13 cellular contexts compared by ENCODE assay signal in the genomic region with DNA sequence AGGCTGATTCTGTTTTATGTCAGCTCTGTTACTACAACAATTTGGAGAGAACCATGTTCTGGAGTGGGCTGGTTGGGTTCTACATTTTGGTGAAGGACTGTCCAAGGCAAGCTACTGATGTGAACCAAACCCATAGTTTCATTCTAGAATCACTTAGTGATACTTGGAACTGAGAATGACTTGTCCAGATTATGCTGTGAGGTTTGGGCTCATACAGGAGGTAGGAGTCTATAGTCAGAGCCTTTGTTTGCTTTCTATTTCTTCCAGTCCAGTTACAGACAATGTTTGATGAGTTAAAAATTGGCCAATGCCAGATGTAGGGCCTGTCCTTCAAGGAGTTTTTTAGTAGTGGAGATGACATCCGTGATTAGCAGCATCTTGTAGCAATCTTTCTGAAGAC.
DNase-seq lines count a peak whose midpoint lies in the region; ATAC-seq and TF ChIP-seq lines count a peak whose summit lies in the region.
"Had no signal": no experiment of that assay in that cellular context is flagged by ENCODE, and none has a peak within 500 bp of the region (broad histone marks: within the 10 kb centered on the region; RNA-seq: fewer than 3 reads in every experiment).

No MANE protein-coding gene starts in this region.

- TF ChIP-seq CTCF in GM12865 (IDR thresholded peaks at IDR 0.05; ENCODE audit: insufficient read depth, low read depth, low read length, missing control alignments) (no peak), prostate gland (IDR thresholded peaks at IDR 0.05) (no peak)

- H3K4me3 ChIP-seq in GM12865 (ENCODE audit: low read depth, low read length): no peak overlapping the region
- no peak overlapping the region for H3K4me3 ChIP-seq in prostate gland
- H3K4me3 ChIP-seq: coronary artery had no signal

- H3K4me1 ChIP-seq in prostate gland (replicated peaks): no peaks in the 10 kb centered on the region

- ATAC-seq in GM19025 (IDR thresholded peaks at IDR 0.05; ENCODE audit: low read depth, unreplicated experiment) (peak; percentile 57), HG02571 (IDR thresholded peaks at IDR 0.05; ENCODE audit: unreplicated experiment) (peak; percentile 45), HG03378 (IDR thresholded peaks at IDR 0.05; ENCODE audit: unreplicated experiment) (peak; percentile 68)

- no peak overlapping the region for H3K27ac ChIP-seq in prostate gland
- H3K27ac ChIP-seq: coronary artery had no signal

- no peak for TF ChIP-seq POLR2A in prostate gland (IDR thresholded peaks at IDR 0.05)

- 90% methylated on average over 1 of the region's 1 CpG for WGBS in prostate gland

- no peaks in the 10 kb centered on the region for H3K9me3 Mint-ChIP-seq in activated T-helper 2 cell treated with anti-CD3 and anti-CD28 coated beads, Interferon-gamma antibody, Interleukin-2, Interleukin-4, amounts not matched to agents 10 μg/mL and 5 μg/mL and 100 μg/mL, durations not matched to agents 14 hours and 24 hours and 36 hours
- H3K9me3 Mint-ChIP-seq in immature natural killer cell: no peaks in the 10 kb centered on the region

- H3K36me3 ChIP-seq in prostate gland: no peaks in the 10 kb centered on the region

- H3K4me1 Mint-ChIP-seq in activated T-helper 2 cell treated with anti-CD3 and anti-CD28 coated beads, Interferon-gamma antibody, Interleukin-2, Interleukin-4, amounts not matched to agents 10 μg/mL and 5 μg/mL and 100 μg/mL, durations not matched to agents 14 hours and 24 hours and 36 hours (ENCODE audit: low read depth): peaks cover 15% of the 10 kb centered on the region
- peaks cover 9 to 11% of the 10 kb centered on the region in 2 donors for H3K4me1 Mint-ChIP-seq in immature natural killer cell

- H3K4me3 Mint-ChIP-seq in activated T-helper 2 cell treated with anti-CD3 and anti-CD28 coated beads, Interferon-gamma antibody, Interleukin-2, Interleukin-4, amounts not matched to agents 10 μg/mL and 5 μg/mL and 100 μg/mL, durations not matched to agents 14 hours and 24 hours and 36 hours (ENCODE audit: low read depth): no peak overlapping the region
- no peak overlapping the region for H3K4me3 Mint-ChIP-seq in immature natural killer cell

- no peaks in the 10 kb centered on the region for H3K27me3 ChIP-seq in prostate gland (replicated peaks; ENCODE audit: insufficient read depth)

- no peaks in the 10 kb centered on the region for H3K27me3 Mint-ChIP-seq in activated T-helper 2 cell treated with anti-CD3 and anti-CD28 coated beads, Interferon-gamma antibody, Interleukin-2, Interleukin-4, amounts not matched to agents 10 μg/mL and 5 μg/mL and 100 μg/mL, durations not matched to agents 14 hours and 24 hours and 36 hours (ENCODE audit: low read depth)
- no peaks in the 10 kb centered on the region for H3K27me3 Mint-ChIP-seq in immature natural killer cell (ENCODE audit: low read depth in 3 of 3)

- no peaks in the 10 kb centered on the region for H3K36me3 Mint-ChIP-seq in activated T-helper 2 cell treated with anti-CD3 and anti-CD28 coated beads, Interferon-gamma antibody, Interleukin-2, Interleukin-4, amounts not matched to agents 10 μg/mL and 5 μg/mL and 100 μg/mL, durations not matched to agents 14 hours and 24 hours and 36 hours (ENCODE audit: low read depth)
- peaks cover 4 to 12% (median 10%) of the 10 kb centered on the region in 3 donors for H3K36me3 Mint-ChIP-seq in immature natural killer cell

- intact Hi-C loops in prostate gland (cut with DNase I): no loop called here
- intact Hi-C loops in activated T-helper 2 cell treated with anti-CD3 and anti-CD28 coated beads, Interferon-gamma antibody, Interleukin-2, Interleukin-4, amounts not matched to agents 10 μg/mL and 5 μg/mL and 100 μg/mL, durations not matched to agents 14 hours and 24 hours and 36 hours (cut with micrococcal nuclease): no loop called here

- DNase-seq in GM12865 (ENCODE audit: low read depth) (peak; percentile 9), prostate gland (ENCODE audit: low spot score) (no peak), NCI-H1105 treated with DMSO at 0.1 percent for 48 hours (lab: John Stamatoyannopoulos, UW) (no peak), immature natural killer cell (no peak)
- no peak for DNase-seq in activated T-helper 2 cell treated with anti-CD3 and anti-CD28 coated beads, Interferon-gamma antibody, Interleukin-2, Interleukin-4, amounts not matched to agents 10 μg/mL and 5 μg/mL and 100 μg/mL, durations not matched to agents 14 hours and 24 hours and 36 hours (ENCODE audit: low spot score)
- DNase-seq: Karpas-422, NCI-H2227 treated with DMSO at 0.1 percent for 48 hours, posterior cingulate gyrus, T-helper 9 cell had no signal

- H3K27ac Mint-ChIP-seq in activated T-helper 2 cell treated with anti-CD3 and anti-CD28 coated beads, Interferon-gamma antibody, Interleukin-2, Interleukin-4, amounts not matched to agents 10 μg/mL and 5 μg/mL and 100 μg/mL, durations not matched to agents 14 hours and 24 hours and 36 hours: no peak overlapping the region
- H3K27ac Mint-ChIP-seq in immature natural killer cell: no peak overlapping the region

- H3K9me3 ChIP-seq in prostate gland: no peaks in the 10 kb centered on the region
